Comparison of ENCODE assay signal across 1 cellular context in the genomic region with DNA sequence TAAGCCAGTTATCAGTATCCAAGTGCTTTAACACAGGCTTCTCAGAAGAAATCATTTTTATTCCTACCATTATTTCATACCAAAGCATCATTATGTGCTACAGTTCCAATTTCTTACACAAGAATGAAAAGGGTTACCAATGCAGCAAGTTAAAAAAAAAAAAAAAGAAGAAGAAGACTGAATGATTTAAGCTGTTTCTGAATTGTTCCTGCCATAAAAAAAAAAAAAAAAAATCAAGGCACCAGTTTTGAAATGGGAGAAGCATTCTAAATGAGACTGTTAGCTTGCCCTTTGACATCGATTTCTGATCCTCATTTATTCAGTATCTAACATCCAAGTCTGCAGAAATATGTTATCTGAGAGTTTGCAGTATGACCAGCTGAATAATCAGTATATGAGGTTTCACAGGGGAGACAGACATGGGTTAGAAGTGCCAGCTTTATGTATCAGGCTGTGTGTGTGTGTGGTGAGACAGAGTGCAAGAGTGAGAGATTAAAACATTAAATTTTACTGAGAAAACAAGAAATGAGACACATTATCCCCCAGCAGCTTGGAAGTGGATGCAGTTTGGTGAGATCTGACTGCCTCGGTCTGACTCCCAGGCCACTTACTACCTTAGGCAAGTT.
TF ChIP-seq lines count a peak whose summit lies in the region.

No MANE protein-coding gene starts in this region.

TF ChIP-seq in K562, 482 proteins besides CTCF, POLR2A, EP300 and RAD21 (continued from another document):
- TF ChIP-seq, protein P1, sequence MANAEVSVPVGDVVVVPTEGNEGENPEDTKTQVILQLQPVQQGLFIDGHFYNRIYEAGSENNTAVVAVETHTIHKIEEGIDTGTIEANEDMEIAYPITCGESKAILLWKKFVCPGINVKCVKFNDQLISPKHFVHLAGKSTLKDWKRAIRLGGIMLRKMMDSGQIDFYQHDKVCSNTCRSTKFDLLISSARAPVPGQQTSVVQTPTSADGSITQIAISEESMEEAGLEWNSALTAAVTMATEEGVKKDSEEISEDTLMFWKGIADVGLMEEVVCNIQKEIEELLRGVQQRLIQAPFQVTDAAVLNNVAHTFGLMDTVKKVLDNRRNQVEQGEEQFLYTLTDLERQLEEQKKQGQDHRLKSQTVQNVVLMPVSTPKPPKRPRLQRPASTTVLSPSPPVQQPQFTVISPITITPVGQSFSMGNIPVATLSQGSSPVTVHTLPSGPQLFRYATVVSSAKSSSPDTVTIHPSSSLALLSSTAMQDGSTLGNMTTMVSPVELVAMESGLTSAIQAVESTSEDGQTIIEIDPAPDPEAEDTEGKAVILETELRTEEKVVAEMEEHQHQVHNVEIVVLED (CRISPR knock-in tag; IDR thresholded peaks at IDR 0.05), result peak; percentile 22; the same call in 1 of the 2 replicates
- TF ChIP-seq, protein P2, sequence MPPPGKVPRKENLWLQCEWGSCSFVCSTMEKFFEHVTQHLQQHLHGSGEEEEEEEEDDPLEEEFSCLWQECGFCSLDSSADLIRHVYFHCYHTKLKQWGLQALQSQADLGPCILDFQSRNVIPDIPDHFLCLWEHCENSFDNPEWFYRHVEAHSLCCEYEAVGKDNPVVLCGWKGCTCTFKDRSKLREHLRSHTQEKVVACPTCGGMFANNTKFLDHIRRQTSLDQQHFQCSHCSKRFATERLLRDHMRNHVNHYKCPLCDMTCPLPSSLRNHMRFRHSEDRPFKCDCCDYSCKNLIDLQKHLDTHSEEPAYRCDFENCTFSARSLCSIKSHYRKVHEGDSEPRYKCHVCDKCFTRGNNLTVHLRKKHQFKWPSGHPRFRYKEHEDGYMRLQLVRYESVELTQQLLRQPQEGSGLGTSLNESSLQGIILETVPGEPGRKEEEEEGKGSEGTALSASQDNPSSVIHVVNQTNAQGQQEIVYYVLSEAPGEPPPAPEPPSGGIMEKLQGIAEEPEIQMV (tag; conservative IDR thresholded peaks at IDR 0.05; ENCODE audit: low read depth), result no peak
- TF ChIP-seq HDAC2 (IDR thresholded peaks at IDR 0.05), result no peak
- TF ChIP-seq POLR3A (IDR thresholded peaks at IDR 0.05; ENCODE audit: borderline replicate concordance, extremely low read depth, insufficient read depth, insufficient read length), result no peak
